ENCODE assay signal across 8 cellular contexts in the genomic region with DNA sequence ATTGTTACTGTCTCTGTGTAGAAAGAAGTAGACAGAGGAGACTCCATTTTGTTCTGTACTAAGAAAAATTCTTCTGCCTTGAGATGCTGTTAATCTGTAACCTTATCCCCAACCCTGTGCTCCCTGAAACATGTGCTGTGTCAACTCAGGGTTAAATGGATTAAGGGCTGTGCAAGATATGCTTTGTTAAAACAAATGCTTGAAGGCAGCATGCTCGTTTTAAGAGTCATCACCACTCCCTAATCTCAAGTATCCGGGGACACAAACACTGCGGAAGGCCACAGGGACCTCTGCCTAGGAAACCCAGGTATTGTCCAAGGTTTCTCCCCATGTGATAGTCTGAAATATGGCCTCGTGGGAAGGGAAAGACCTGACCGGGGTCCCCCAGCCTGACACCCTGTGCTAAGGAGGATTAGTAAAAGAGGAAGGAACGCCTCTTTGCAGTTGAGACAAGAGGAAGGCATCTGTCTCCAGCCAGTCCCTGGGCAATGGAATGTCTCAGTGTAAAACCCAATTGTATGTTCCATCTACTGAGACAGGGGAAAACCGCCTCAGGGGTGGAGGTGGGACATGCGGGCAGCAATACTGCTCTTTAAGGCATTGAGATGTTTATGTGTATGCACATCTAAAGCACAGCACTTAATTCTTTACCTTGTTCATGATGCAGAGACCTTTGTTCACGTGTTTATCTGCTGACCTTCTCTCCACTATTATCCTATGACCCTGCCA. TPM values are rescaled to one million over a fixed set of nuclear protein-coding genes. Genes with fewer than 3 reads are reported as not detected.
DNase-seq lines count a peak whose midpoint lies in the region; ATAC-seq and TF ChIP-seq lines count a peak whose summit lies in the region.
"Not testable (repeated sequence)": the region's sequence is repeated elsewhere in the genome, so short reads cannot be mapped to it uniquely, and the experiment has no call there.
"Had no signal": no experiment of that assay in that cellular context is flagged by ENCODE, and none has a peak within 500 bp of the region (broad histone marks: within the 10 kb centered on the region; RNA-seq: fewer than 3 reads in every experiment).

No MANE protein-coding gene starts in this region.

- peak overlapping the region; percentile 42 for H3K4me3 Mint-ChIP-seq in Caco-2 (ENCODE audit: unreplicated experiment)

- CTCF ChIA-PET in Caco-2 (lab: Charles Lee) = interaction anchor here (2.1 kb wide), 1 partner anchor 56 kb away, joined by 14 read pairs; no protein-coding TSS in a partner anchor

- peaks cover 38% of the 10 kb centered on the region for H3K4me1 Mint-ChIP-seq in Caco-2 (ENCODE audit: low read depth, unreplicated experiment)

- POLR2A ChIA-PET in Caco-2 (lab: Charles Lee) = not testable (repeated sequence)

- H3K27me3 Mint-ChIP-seq in Caco-2 (ENCODE audit: insufficient read depth, unreplicated experiment) = not testable (repeated sequence)

- H3K9me3 Mint-ChIP-seq in Caco-2 (ENCODE audit: unreplicated experiment) = not testable (repeated sequence)

- peaks cover 53% of the 10 kb centered on the region for H3K4me1 ChIP-seq in Caco-2
- H3K4me1 ChIP-seq in lung (ENCODE audit: control insufficient read depth in 2 of 2, insufficient read depth in 2 of 2, low read length in 2 of 2) = not testable (repeated sequence)

- not testable (repeated sequence) for TF ChIP-seq CTCF in Caco-2 (IDR thresholded peaks at IDR 0.05; ENCODE audit: insufficient read depth in 1 of 2, low read depth in 1 of 2, low read length in 1 of 2, severe bottlenecking in 1 of 2, unreplicated experiment in 1 of 2); WERI-Rb-1 (IDR thresholded peaks at IDR 0.05; ENCODE audit: low read depth, low read length); fibroblast of villous mesenchyme (IDR thresholded peaks at IDR 0.05; ENCODE audit: insufficient read depth, low read depth, low read length); lung (IDR thresholded peaks at IDR 0.05; ENCODE audit: control extremely low read depth, extremely low read depth)

- not testable (repeated sequence) for ATAC-seq in lung (ENCODE audit: insufficient read depth, low FRiP score)

- peak overlapping the region; percentile 82 for H3K27ac Mint-ChIP-seq in Caco-2 (ENCODE audit: unreplicated experiment)

- H3K9me3 ChIP-seq in Caco-2; WERI-Rb-1 (ENCODE audit: severe bottlenecking); lung (ENCODE audit: control insufficient read depth in 2 of 2, insufficient read depth in 1 of 2, low read length in 1 of 2): not testable (repeated sequence)

- WGBS in lung, 2 donors = 60 to 64% methylated on average over 9 of the region's 9 CpGs

- H3K27ac ChIP-seq in WERI-Rb-1 = peak overlapping the region; percentile 48
- peak overlapping the region in 1 of 2 donors; percentile 23 for H3K27ac ChIP-seq in lung (ENCODE audit: low read depth in 1 of 2, low read length in 1 of 2)

- DNase-seq in Caco-2 (peak; percentile 53 to 70), MV-4-11 (lab: John Stamatoyannopoulos, UW) (peak; percentile 41), WERI-Rb-1 (peak; percentile 57), amniotic stem cell (lab: John Stamatoyannopoulos, UW) (peak; percentile 12), fibroblast of villous mesenchyme (ENCODE audit: low read depth) (peak; percentile 60), lung (ENCODE audit: low spot score) (peak; percentile 55), renal cortical epithelial cell (ENCODE audit: low read depth) (peak; percentile 33)

- not testable (repeated sequence) for H3K4me3 ChIP-seq in Caco-2 (ENCODE audit: low read depth, low read length); WERI-Rb-1 (ENCODE audit: low read depth, low read length); fibroblast of villous mesenchyme (ENCODE audit: low read depth, low read length); lung

- H3K36me3 ChIP-seq in Caco-2 (ENCODE audit: control insufficient read depth, insufficient read depth, low read length) = not testable (repeated sequence)
- H3K36me3 ChIP-seq in WERI-Rb-1 (peaks cover 95% of the 10 kb centered on the region), lung (ENCODE audit: control insufficient read depth in 2 of 2, insufficient read depth in 2 of 2, low read length in 2 of 2) (peaks cover 51 to 54% of the 10 kb centered on the region in 2 donors)

- BruUV-seq in Caco-2 (replicated peaks; lab: Mats Ljungman, UMichigan) = not testable (repeated sequence)

- not testable (repeated sequence) for H3K27me3 ChIP-seq in Caco-2 (replicated peaks; ENCODE audit: control insufficient read depth, insufficient read depth, low read length); WERI-Rb-1 (ENCODE audit: insufficient read depth, low read depth, severe bottlenecking); lung (ENCODE audit: control insufficient read depth, insufficient read depth)

- H3K36me3 Mint-ChIP-seq in Caco-2 (ENCODE audit: insufficient read depth, unreplicated experiment) = peaks cover 99% of the 10 kb centered on the region

- intact Hi-C loops in Caco-2 (cut with micrococcal nuclease; ENCODE audit: unreplicated experiment) = not testable (repeated sequence)

RNA-seq across cellular contexts. Expression of a gene that starts 8.0 kb away (rescaled TPM):
- total RNA-seq in Caco-2 (2022) = 637 and 684 TPM in 2 replicates
- total RNA-seq in fibroblast of villous mesenchyme = 361 and 523 TPM in 2 replicates
- 100 to 1,000 TPM; 208 to 443 TPM for total RNA-seq in lung
- 100 to 1,000 TPM; 649 to 926 TPM for polyA plus RNA-seq in lung
- 649 and 1,374 TPM in 2 replicates for total RNA-seq in renal cortical epithelial cell

RNA-seq across cellular contexts. Expression of a gene that starts 13.6 kb away (rescaled TPM):
- total RNA-seq in Caco-2 (2022) (5.0 and 6.7 TPM in 2 replicates), fibroblast of villous mesenchyme (3.9 and 5.6 TPM in 2 replicates), lung (1 to 10 TPM; 1.6 to 4.2 TPM), renal cortical epithelial cell (0.87 and 2.5 TPM in 2 replicates)
- 1 to 10 TPM; 1.8 to 2.4 TPM for polyA plus RNA-seq in lung

RNA-seq across cellular contexts. Expression of a gene that starts 13.8 kb away (rescaled TPM):
- total RNA-seq in Caco-2 (2022) = 2.8 and 3.0 TPM in 2 replicates
- 1.3 and 1.9 TPM in 2 replicates for total RNA-seq in fibroblast of villous mesenchyme
- total RNA-seq in lung = 1 to 10 TPM in 1 of 2 donors, under 1 TPM in 1; 0.77 to 2.2 TPM
- 1 to 10 TPM; 2.0 to 2.2 TPM for polyA plus RNA-seq in lung
- total RNA-seq in renal cortical epithelial cell = 0.50 TPM in 1 of 2 replicates, not detected in the other
- total RNA-seq: skeletal muscle tissue had no signal

RNA-seq across cellular contexts. Expression of a gene that starts 22.7 kb away (rescaled TPM):
- total RNA-seq in Caco-2 (2022) = 11.9 and 14.7 TPM in 2 replicates
- 1.6 and 2.2 TPM in 2 replicates for total RNA-seq in fibroblast of villous mesenchyme
- 1 to 10 TPM; 3.7 to 8.7 TPM for total RNA-seq in lung
- polyA plus RNA-seq in lung = 1 to 10 TPM; 1.8 to 3.6 TPM
- 1.0 and 1.6 TPM in 2 replicates for total RNA-seq in renal cortical epithelial cell

RNA-seq across cellular contexts. Expression of a gene that starts 36.9 kb away (rescaled TPM):
- total RNA-seq in Caco-2 (2022) = 119 and 129 TPM in 2 replicates
- 158 TPM in 2 replicates for total RNA-seq in fibroblast of villous mesenchyme
- 100 to 1,000 TPM in 1 of 2 donors, 10 to 100 TPM in 1; 92.6 to 214 TPM for total RNA-seq in lung
- 100 to 1,000 TPM; 208 to 212 TPM for polyA plus RNA-seq in lung
- total RNA-seq in renal cortical epithelial cell = 101 and 183 TPM in 2 replicates
